ENCODE assay signal across 9 cellular contexts in genomic region chr17:77320046-77320445, GRCh38.
A peak's percentile ranks its signal among the peaks of the same experiment; 100 is the strongest.
DNase-seq lines count a peak whose midpoint lies in the region; ATAC-seq, FAIRE-seq and TF ChIP-seq lines count a peak whose summit lies in the region.
"Had no signal": no experiment of that assay in that cellular context is flagged by ENCODE, and none has a peak within 500 bp of the region (broad histone marks: within the 10 kb centered on the region; RNA-seq: fewer than 3 reads in every experiment).

No MANE protein-coding gene starts in this region.

- no peaks in the 10 kb centered on the region for H3K9me3 ChIP-seq in keratinocyte (ENCODE audit: control insufficient read depth, low read depth, low read length)
- H3K9me3 ChIP-seq in thyroid gland, result no peaks in the 10 kb centered on the region

- no peak for ATAC-seq in HG03565 (IDR thresholded peaks at IDR 0.05; ENCODE audit: unreplicated experiment)

- H2AFZ ChIP-seq in keratinocyte (ENCODE audit: control insufficient read depth, low read length), result no peak overlapping the region

- H3K36me3 Mint-ChIP-seq in activated CD4-positive, alpha-beta T cell treated with anti-CD3 and anti-CD28 coated beads, Interleukin-2, amount 10 ng/mL, durations not matched to agents 24 days and 14 days (ENCODE audit: low read depth), result no peaks in the 10 kb centered on the region
- H3K36me3 Mint-ChIP-seq in activated CD4-positive, alpha-beta memory T cell treated with anti-CD3 and anti-CD28 coated beads, Interleukin-2, amount 10 ng/mL, durations not matched to agents 7 days and 5 days (ENCODE audit: low read depth), result no peaks in the 10 kb centered on the region

- no peak for TF ChIP-seq POLR2A in thyroid gland (IDR thresholded peaks at IDR 0.05)

- H3K4me3 ChIP-seq in keratinocyte (ENCODE audit: control insufficient read depth in 2 of 3, extremely low read depth in 1 of 3, insufficient read depth in 2 of 3, low read depth in 1 of 3, low read length in 3 of 3), result peak overlapping the region; percentile 45 to 83 (median 81)
- peak overlapping the region in 1 of 3 donors; percentile 28 for H3K4me3 ChIP-seq in thyroid gland (replicated peaks in 1 of 3)

- no peak for FAIRE-seq in keratinocyte (lab: Jason Lieb, UNC)

- no peaks in the 10 kb centered on the region for H3K9me3 Mint-ChIP-seq in activated CD4-positive, alpha-beta T cell treated with anti-CD3 and anti-CD28 coated beads, Interleukin-2, amount 10 ng/mL, durations not matched to agents 24 days and 14 days
- H3K9me3 Mint-ChIP-seq in activated CD4-positive, alpha-beta memory T cell treated with anti-CD3 and anti-CD28 coated beads, Interleukin-2, amount 10 ng/mL, durations not matched to agents 7 days and 5 days, result no peaks in the 10 kb centered on the region
- H3K9me3 Mint-ChIP-seq: CD4-positive, alpha-beta T cell had no signal

- H3K36me3 ChIP-seq in keratinocyte (ENCODE audit: control insufficient read depth in 2 of 2, extremely low read depth in 1 of 2, insufficient read depth in 2 of 2, low read length in 2 of 2) (peaks cover 7 to 19% of the 10 kb centered on the region in 2 experiments), thyroid gland (no peaks in the 10 kb centered on the region)

- H3K4me1 Mint-ChIP-seq in activated CD4-positive, alpha-beta T cell treated with anti-CD3 and anti-CD28 coated beads, Interleukin-2, amount 10 ng/mL, durations not matched to agents 24 days and 14 days, result peaks cover 31% of the 10 kb centered on the region
- peaks cover 42% of the 10 kb centered on the region for H3K4me1 Mint-ChIP-seq in activated CD4-positive, alpha-beta memory T cell treated with anti-CD3 and anti-CD28 coated beads, Interleukin-2, amount 10 ng/mL, durations not matched to agents 7 days and 5 days

- peaks cover 82% of the 10 kb centered on the region for H3K4me1 ChIP-seq in keratinocyte (ENCODE audit: control insufficient read depth, extremely low read depth, insufficient read depth, low read length)
- peaks cover 73 to 92% of the 10 kb centered on the region in 2 donors for H3K4me1 ChIP-seq in thyroid gland

- H3K9me1 ChIP-seq in keratinocyte (ENCODE audit: control insufficient read depth, extremely low read depth, insufficient read depth, low read length), result peaks cover 16% of the 10 kb centered on the region

- peak overlapping the region; percentile 95 for H3K9ac ChIP-seq in keratinocyte (ENCODE audit: control insufficient read depth, extremely low read depth, insufficient read depth, low read length)

- intact Hi-C loops in activated CD4-positive, alpha-beta T cell treated with anti-CD3 and anti-CD28 coated beads, Interleukin-2, amount 10 ng/mL, durations not matched to agents 24 days and 14 days (cut with micrococcal nuclease), result no loop called here
- intact Hi-C loops in thyroid gland (cut with DNase I), result no loop called here

- TF ChIP-seq CTCF in keratinocyte (optimal IDR thresholded peaks at IDR 0.05 in 1 of 3, IDR thresholded peaks at IDR 0.05 in 1 of 3, conservative IDR thresholded peaks at IDR 0.05 in 1 of 3; ENCODE audit: extremely low read depth in 1 of 3, insufficient read depth in 2 of 3, low read length in 3 of 3), result no peak
- no peak for TF ChIP-seq CTCF in thyroid gland (IDR thresholded peaks at IDR 0.05)

- H3K79me2 ChIP-seq in keratinocyte (ENCODE audit: control insufficient read depth, insufficient read depth, low read length), result peaks cover 73% of the 10 kb centered on the region

- H3K27ac ChIP-seq in keratinocyte (ENCODE audit: control insufficient read depth, insufficient read depth, low read length) (peak overlapping the region; percentile 95), thyroid gland (peak overlapping the region; percentile 92 to 100 (median 95))

- POLR2A ChIA-PET in activated CD4-positive, alpha-beta memory T cell treated with anti-CD3 and anti-CD28 coated beads, Interleukin-2, amount 10 ng/mL, durations not matched to agents 7 days and 5 days (lab: Charles Lee), result no interaction called here

- H3K27ac Mint-ChIP-seq in activated CD4-positive, alpha-beta T cell treated with anti-CD3 and anti-CD28 coated beads, Interleukin-2, amount 10 ng/mL, durations not matched to agents 24 days and 14 days, result peak overlapping the region; percentile 34
- H3K27ac Mint-ChIP-seq in activated CD4-positive, alpha-beta memory T cell treated with anti-CD3 and anti-CD28 coated beads, Interleukin-2, amount 10 ng/mL, durations not matched to agents 7 days and 5 days, result no peak overlapping the region

- CTCF ChIA-PET in activated CD4-positive, alpha-beta memory T cell treated with anti-CD3 and anti-CD28 coated beads, Interleukin-2, amount 10 ng/mL, durations not matched to agents 7 days and 5 days (lab: Charles Lee), result no interaction called here

- no peaks in the 10 kb centered on the region for H3K27me3 ChIP-seq in keratinocyte (ENCODE audit: control insufficient read depth, extremely low read depth, insufficient read depth, low read length)
- no peaks in the 10 kb centered on the region for H3K27me3 ChIP-seq in thyroid gland

- DNase-seq in activated CD4-positive, alpha-beta T cell treated with anti-CD3 and anti-CD28 coated beads, Interleukin-2, amount 10 ng/mL, durations not matched to agents 24 days and 14 days, result no peak
- no peak for DNase-seq in activated CD4-positive, alpha-beta T cell treated with anti-CD3 and anti-CD28 coated beads for 48 hours
- no peak for DNase-seq in activated CD4-positive, alpha-beta memory T cell treated with anti-CD3 and anti-CD28 coated beads, Interleukin-2, amount 10 ng/mL, durations not matched to agents 7 days and 5 days
- DNase-seq in keratinocyte (ENCODE audit: low read depth, low spot score) (no peak), thyroid gland (no peak), NCI-H1436 treated with DMSO at 0.1 percent for 48 hours (lab: John Stamatoyannopoulos, UW) (no peak), NCI-H1417 (lab: John Stamatoyannopoulos, UW) (no peak)

- H3K4me3 Mint-ChIP-seq in activated CD4-positive, alpha-beta T cell treated with anti-CD3 and anti-CD28 coated beads, Interleukin-2, amount 10 ng/mL, durations not matched to agents 24 days and 14 days, result peak overlapping the region; percentile 86
- peak overlapping the region; percentile 78 for H3K4me3 Mint-ChIP-seq in activated CD4-positive, alpha-beta memory T cell treated with anti-CD3 and anti-CD28 coated beads, Interleukin-2, amount 10 ng/mL, durations not matched to agents 7 days and 5 days

- H3K4me2 ChIP-seq in keratinocyte (ENCODE audit: control insufficient read depth, extremely low read depth, insufficient read depth, low read depth, low read length), result peak overlapping the region; percentile 99

- dilution Hi-C loops in keratinocyte (cut with MboI; ENCODE audit: extremely low pct_ligation_motif_present, low sequenced_read_pairs), result no loop called here

- WGBS in thyroid gland, 2 donors, result 52 to 61% methylated on average over 18 of the region's 18 CpGs

- peaks cover 23% of the 10 kb centered on the region for H4K20me1 ChIP-seq in keratinocyte (ENCODE audit: control insufficient read depth, extremely low read depth, insufficient read depth, low read length)

- no peaks in the 10 kb centered on the region for H3K27me3 Mint-ChIP-seq in activated CD4-positive, alpha-beta T cell treated with anti-CD3 and anti-CD28 coated beads, Interleukin-2, amount 10 ng/mL, durations not matched to agents 24 days and 14 days
- no peaks in the 10 kb centered on the region for H3K27me3 Mint-ChIP-seq in activated CD4-positive, alpha-beta memory T cell treated with anti-CD3 and anti-CD28 coated beads, Interleukin-2, amount 10 ng/mL, durations not matched to agents 7 days and 5 days
- H3K27me3 Mint-ChIP-seq: CD4-positive, alpha-beta T cell had no signal
